Comparison of ENCODE assay signal across 9 cellular contexts in the genomic region with DNA sequence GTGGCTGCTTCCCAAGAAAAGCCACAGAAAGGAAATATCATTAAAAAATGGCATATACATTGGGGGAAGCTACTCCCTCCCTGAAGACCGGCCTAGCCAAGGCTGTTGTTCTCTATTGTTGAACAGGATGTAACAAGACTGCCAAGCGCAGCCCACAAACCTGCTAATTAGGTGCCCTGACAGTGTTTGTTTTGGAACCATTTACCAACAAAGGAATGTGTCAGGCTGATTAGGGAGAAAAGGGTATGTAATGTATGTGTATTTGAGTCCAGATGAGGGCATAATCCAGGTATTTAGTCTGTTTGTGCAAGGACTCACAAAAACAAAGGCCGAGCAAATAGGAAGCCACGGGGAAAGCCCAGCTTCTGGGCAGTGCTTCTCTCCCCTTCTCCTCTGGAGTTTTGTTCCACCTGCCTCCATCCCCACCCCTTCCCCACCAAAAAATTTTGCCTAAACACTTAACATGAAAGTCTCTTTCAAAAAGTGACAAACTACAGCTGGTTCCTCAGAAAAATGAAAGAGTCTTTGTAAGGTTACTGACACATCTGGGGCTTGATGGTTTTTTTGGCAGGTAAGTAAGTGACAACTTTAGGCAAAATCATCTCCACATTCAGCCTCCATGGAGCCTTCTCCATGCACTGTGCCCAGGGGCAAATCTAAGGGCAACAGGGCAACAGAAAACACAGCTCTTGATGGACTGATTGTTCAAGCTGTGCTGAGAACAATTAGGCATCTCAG.
A peak's percentile ranks its signal among the peaks of the same experiment; 100 is the strongest.
DNase-seq lines count a peak whose midpoint lies in the region; ATAC-seq and TF ChIP-seq lines count a peak whose summit lies in the region.
"Had no signal": no experiment of that assay in that cellular context is flagged by ENCODE, and none has a peak within 500 bp of the region (broad histone marks: within the 10 kb centered on the region; RNA-seq: fewer than 3 reads in every experiment).

No MANE protein-coding gene starts in this region.

- in situ Hi-C loops in brain microvascular endothelial cell (cut with HindIII; ENCODE audit: low pct_ligation_motif_present, low sequenced_read_pairs): no loop called here

- H3K36me3 ChIP-seq in brain microvascular endothelial cell (replicated peaks): no peaks in the 10 kb centered on the region
- peaks cover 0 to 1% of the 10 kb centered on the region in 2 donors for H3K36me3 ChIP-seq in lung (ENCODE audit: control insufficient read depth in 2 of 2, insufficient read depth in 2 of 2, low read length in 2 of 2)
- H3K36me3 ChIP-seq: tibial artery had no signal

- H3K9me3 ChIP-seq in lung (ENCODE audit: control insufficient read depth in 2 of 2, insufficient read depth in 1 of 2, low read length in 1 of 2): no peaks in the 10 kb centered on the region
- H3K9me3 ChIP-seq: tibial artery had no signal

- H3K27me3 ChIP-seq in brain microvascular endothelial cell (replicated peaks) (no peaks in the 10 kb centered on the region), lung (ENCODE audit: control insufficient read depth, insufficient read depth) (no peaks in the 10 kb centered on the region)
- H3K27me3 ChIP-seq: tibial artery had no signal

- TF ChIP-seq CTCF in brain microvascular endothelial cell (IDR thresholded peaks at IDR 0.05; ENCODE audit: low read depth, low read length, missing control alignments) (no peak), lung (IDR thresholded peaks at IDR 0.05; ENCODE audit: control extremely low read depth, extremely low read depth) (no peak)

- 28 to 33% methylated on average over 4 of the region's 4 CpGs for WGBS in lung, 2 donors

- H3K27ac ChIP-seq in brain microvascular endothelial cell (no peak overlapping the region), lung (ENCODE audit: low read depth in 1 of 2, low read length in 1 of 2) (peak overlapping the region in 1 of 2 donors; percentile 82)
- H3K27ac ChIP-seq: tibial artery had no signal

- DNase-seq in COLO668 (lab: John Stamatoyannopoulos, UW; ENCODE audit: unreplicated experiment) (peak; percentile 74), NCI-H1417 (lab: John Stamatoyannopoulos, UW) (peak in 2 of 3 experiments; percentile 78 to 96), brain microvascular endothelial cell (peak; percentile 8), lung (ENCODE audit: low spot score) (peak; percentile 72)

- peak; percentile 88 for ATAC-seq in lung (ENCODE audit: insufficient read depth, low FRiP score)
- ATAC-seq in GM21528 (IDR thresholded peaks at IDR 0.05; ENCODE audit: low FRiP score, unreplicated experiment): no peak
- ATAC-seq in GM21576 (IDR thresholded peaks at IDR 0.05; ENCODE audit: unreplicated experiment): no peak
- no peak for ATAC-seq in HG02885 (IDR thresholded peaks at IDR 0.05; ENCODE audit: poor library complexity, unreplicated experiment)
- ATAC-seq in HG02571 (IDR thresholded peaks at IDR 0.05; ENCODE audit: unreplicated experiment): no peak

- H3K4me1 ChIP-seq in lung (ENCODE audit: control insufficient read depth in 2 of 2, insufficient read depth in 2 of 2, low read length in 2 of 2): peaks cover 2 to 6% of the 10 kb centered on the region in 2 donors

- no peak overlapping the region for H3K4me3 ChIP-seq in brain microvascular endothelial cell (ENCODE audit: low read depth, low read length)
- H3K4me3 ChIP-seq in lung: no peak overlapping the region
- H3K4me3 ChIP-seq: tibial artery had no signal

Comparison
In these comparisons a context has a peak if more than half of its experiments do, and no peak if none do; other contexts are left out.
1. DNase-seq: peak in every context shown above with its lines; median percentile 87 in NCI-H1417; 74 in COLO668; 72 in lung; 8 in brain microvascular endothelial cell.